Comparison of ENCODE assay signal across 1 cellular context in genomic region chr21:15741510-15741909, GRCh38.
TF ChIP-seq lines count a peak whose summit lies in the region.

No MANE protein-coding gene starts in this region.

TF ChIP-seq in A549, 52 proteins besides CTCF, POLR2A, EP300 and RAD21 (continued from another document):
- TF ChIP-seq EHF (CRISPR knock-in tag; IDR thresholded peaks at IDR 0.05), result no peak
- TF ChIP-seq USF2 (IDR thresholded peaks at IDR 0.05), result no peak
- TF ChIP-seq FOXS1 (CRISPR knock-in tag; IDR thresholded peaks at IDR 0.05), result no peak
- TF ChIP-seq MAX (IDR thresholded peaks at IDR 0.05), result no peak
- no peak for TF ChIP-seq JUN (IDR thresholded peaks at IDR 0.05)
- TF ChIP-seq HOXB5 (CRISPR knock-in tag; IDR thresholded peaks at IDR 0.05), result no peak
- TF ChIP-seq RARB (CRISPR knock-in tag; IDR thresholded peaks at IDR 0.05), result no peak
- no peak for TF ChIP-seq TP53 (CRISPR knock-in tag; IDR thresholded peaks at IDR 0.05)
- no peak for TF ChIP-seq ZFP36 (IDR thresholded peaks at IDR 0.05; ENCODE audit: borderline replicate concordance, partially characterized antibody)
